1 cellular context compared by ENCODE assay signal in genomic region chr15:99719096-99719541, GRCh38.
A peak's percentile ranks its signal among the peaks of the same experiment; 100 is the strongest.
TF ChIP-seq lines count a peak whose summit lies in the region.

No MANE protein-coding gene starts in this region.

TF ChIP-seq in GM12878, 131 proteins besides CTCF, POLR2A, EP300 and RAD21 (continued from another document and continues in another):
- TF ChIP-seq ZBTB11 (CRISPR knock-in tag; IDR thresholded peaks at IDR 0.05) = no peak
- TF ChIP-seq EGR1 (IDR thresholded peaks at IDR 0.05; ENCODE audit: borderline replicate concordance in 1 of 2, low read depth in 2 of 2, low read length in 2 of 2) = no peak
- TF ChIP-seq SUPT20H (IDR thresholded peaks at IDR 0.05; ENCODE audit: borderline replicate concordance, control insufficient read depth, low read depth, low read length) = no peak
- no peak for TF ChIP-seq HDGF (IDR thresholded peaks at IDR 0.05)
- peak; percentile 52 for TF ChIP-seq IKZF1 (conservative IDR thresholded peaks at IDR 0.05)
- no peak for TF ChIP-seq ZNF687 (IDR thresholded peaks at IDR 0.05)
- TF ChIP-seq E2F4 (IDR thresholded peaks at IDR 0.05; ENCODE audit: low read depth, low read length) = no peak
- no peak for TF ChIP-seq SREBF2 (IDR thresholded peaks at IDR 0.05; ENCODE audit: low read length)
- peak; percentile 85 for TF ChIP-seq EED (IDR thresholded peaks at IDR 0.05; ENCODE audit: low read depth)
- TF ChIP-seq SIN3A (IDR thresholded peaks at IDR 0.05; ENCODE audit: low read depth, low read length) = no peak
- no peak for TF ChIP-seq NR2C2 (IDR thresholded peaks at IDR 0.05; ENCODE audit: borderline replicate concordance, control insufficient read depth, insufficient read length, low read depth)
- TF ChIP-seq ZNF274 (IDR thresholded peaks at IDR 0.05; ENCODE audit: insufficient read depth, insufficient read length) = no peak
- no peak for TF ChIP-seq ZNF207 (IDR thresholded peaks at IDR 0.05; ENCODE audit: borderline replicate concordance)
- TF ChIP-seq SIX5 (IDR thresholded peaks at IDR 0.05; ENCODE audit: low read depth, low read length, severe bottlenecking) = no peak
- TF ChIP-seq HDAC6 (IDR thresholded peaks at IDR 0.05; ENCODE audit: unreplicated experiment) = no peak
- TF ChIP-seq ZBTB40 (IDR thresholded peaks at IDR 0.05; ENCODE audit: borderline replicate concordance) = no peak
- peak; percentile 93 for TF ChIP-seq NFIC (IDR thresholded peaks at IDR 0.05; ENCODE audit: low read depth, low read length)
- TF ChIP-seq YBX1 (IDR thresholded peaks at IDR 0.05) = no peak
- TF ChIP-seq ELK1 (IDR thresholded peaks at IDR 0.05; ENCODE audit: low read depth, low read length) = no peak
- TF ChIP-seq CEBPZ (IDR thresholded peaks at IDR 0.05; ENCODE audit: low read depth, low read length) = no peak
- TF ChIP-seq ZBTB33 (IDR thresholded peaks at IDR 0.05) = no peak
- TF ChIP-seq SMC3 (IDR thresholded peaks at IDR 0.05; ENCODE audit: borderline replicate concordance, low read length) = no peak
- TF ChIP-seq ZNF384 (IDR thresholded peaks at IDR 0.05; ENCODE audit: borderline replicate concordance, low read depth, low read length) = no peak
- TF ChIP-seq RELB (IDR thresholded peaks at IDR 0.05; ENCODE audit: low read depth) = no peak
- TF ChIP-seq NFXL1 (IDR thresholded peaks at IDR 0.05; ENCODE audit: borderline replicate concordance) = no peak
- peak; percentile 57; the same call in 1 of the 2 replicates for TF ChIP-seq MTA2 (IDR thresholded peaks at IDR 0.05; ENCODE audit: low read depth)
- no peak for TF ChIP-seq YY1 (IDR thresholded peaks at IDR 0.05; ENCODE audit: low read depth, low read length)
- TF ChIP-seq TCF7 (IDR thresholded peaks at IDR 0.05; ENCODE audit: borderline replicate concordance) = peak; percentile 60; the same call in 1 of the 2 replicates
- TF ChIP-seq FOXM1 (IDR thresholded peaks at IDR 0.05; ENCODE audit: low read depth, low read length) = peak; percentile 93; the same call in 1 of the 2 replicates
- TF ChIP-seq ETV6 (conservative IDR thresholded peaks at IDR 0.05 in 1 of 2, IDR thresholded peaks at IDR 0.05 in 1 of 2; ENCODE audit: borderline replicate concordance in 1 of 2, low read depth in 1 of 2) = no peak; a peak in 1 of 4 replicates
- TF ChIP-seq BMI1 (IDR thresholded peaks at IDR 0.05; ENCODE audit: borderline replicate concordance) = no peak
- 0 out of 2 replicates have a peak, but pooled peaks have one; percentile 20 for TF ChIP-seq POLR2AphosphoS5 (IDR thresholded peaks at IDR 0.05; ENCODE audit: low read length)
- no peak for TF ChIP-seq HSF1 (IDR thresholded peaks at IDR 0.05; ENCODE audit: low read depth, low read length)
- no peak for TF ChIP-seq BHLHE40 (IDR thresholded peaks at IDR 0.05; ENCODE audit: borderline replicate concordance in 1 of 2, low read depth in 2 of 2, low read length in 1 of 2)
